Comparison of ENCODE assay signal across 1 cellular context in the genomic region with DNA sequence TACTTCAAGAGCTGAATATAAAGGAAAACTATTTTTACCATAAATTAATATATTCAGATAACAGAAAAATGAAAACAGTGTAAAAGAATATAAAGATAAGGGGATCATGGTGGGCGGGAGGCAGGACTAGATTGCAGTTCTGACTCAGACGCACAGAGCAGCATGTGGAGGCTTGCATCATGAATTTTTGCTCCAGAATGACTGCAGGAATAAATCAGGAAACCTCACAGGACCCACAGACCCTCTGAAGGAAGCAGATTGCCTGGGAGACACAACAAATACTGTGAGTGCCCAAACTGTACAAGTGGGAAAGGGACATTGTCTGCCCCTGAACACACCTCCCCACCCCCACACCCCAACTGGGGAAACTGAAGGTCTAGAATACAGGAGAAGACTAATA.
TF ChIP-seq lines count a peak whose summit lies in the region.

No MANE protein-coding gene starts in this region.

TF ChIP-seq in IMR-90, 13 proteins besides CTCF, POLR2A, EP300 and RAD21:
- TF ChIP-seq BHLHE40 (IDR thresholded peaks at IDR 0.05; ENCODE audit: low read depth, low read length) (peak; percentile 41; the same call in 1 of the 2 replicates), CHD1 (IDR thresholded peaks at IDR 0.05; ENCODE audit: low read depth, low read length) (no peak), MXI1 (IDR thresholded peaks at IDR 0.05; ENCODE audit: borderline replicate concordance, low read depth, low read length) (0 out of 2 replicates have a peak, but pooled peaks have one; percentile 26), CEBPB (IDR thresholded peaks at IDR 0.05; ENCODE audit: low read depth, low read length) (peak; percentile 89), FOS (IDR thresholded peaks at IDR 0.05; ENCODE audit: low read depth, low read length) (peak; percentile 58)
TF ChIP-seq in IMR-90: peak in this region for 4.
